Comparison of ENCODE assay signal across 10 cellular contexts in the genomic region with DNA sequence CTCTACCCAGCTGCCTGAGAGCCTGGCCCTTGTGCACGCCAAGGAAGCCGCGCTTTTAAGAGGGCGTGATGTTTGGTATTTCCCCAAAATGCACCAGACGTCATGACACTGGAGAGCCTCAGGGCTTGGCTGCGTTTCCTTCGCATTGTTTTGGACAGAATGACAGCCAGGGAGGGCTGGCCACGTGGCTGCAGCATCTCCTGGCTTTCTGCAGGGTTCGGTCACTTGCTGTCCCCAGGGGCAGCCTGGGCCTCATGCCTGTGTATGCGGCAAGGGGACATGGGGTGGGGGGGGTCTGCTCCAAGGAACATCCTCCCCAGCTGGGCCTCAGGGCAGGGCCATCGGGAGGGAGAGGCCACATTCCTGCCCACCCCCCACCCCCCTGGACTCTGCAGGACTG. TPM values are rescaled to one million over a fixed set of nuclear protein-coding genes. Genes with fewer than 3 reads are reported as not detected.
DNase-seq lines count a peak whose midpoint lies in the region; ATAC-seq and TF ChIP-seq lines count a peak whose summit lies in the region.
"Had no signal": no experiment of that assay in that cellular context is flagged by ENCODE, and none has a peak within 500 bp of the region (broad histone marks: within the 10 kb centered on the region; RNA-seq: fewer than 3 reads in every experiment).

No MANE protein-coding gene starts in this region.

- H3K14ac ChIP-seq in trophoblast cell (ENCODE audit: low read length): no peak overlapping the region

- H3K27me3 ChIP-seq in PC-3 (ENCODE audit: low read length) (peaks cover 18% of the 10 kb centered on the region), trophoblast cell (ENCODE audit: insufficient read depth, low read length) (peaks cover 17% of the 10 kb centered on the region)

- no peak overlapping the region for H4K12ac ChIP-seq in trophoblast cell (ENCODE audit: low read depth, low read length)

- no peak overlapping the region for H3K18ac ChIP-seq in trophoblast cell (ENCODE audit: low read length)

- intact Hi-C loops in PC-3 (cut with micrococcal nuclease): no loop called here

- H3K4me1 ChIP-seq in PC-3 (ENCODE audit: insufficient read depth, low read length) (0 out of 2 replicates have a peak, but pooled peaks cover 4% of the 10 kb centered on the region), trophoblast cell (ENCODE audit: control insufficient read depth in 1 of 2, insufficient read depth in 2 of 2, low read length in 2 of 2) (peaks cover 0 to 10% of the 10 kb centered on the region in 2 experiments)

- BruUV-seq in PC-3 (replicated peaks; lab: Mats Ljungman, UMichigan): no TSS peak

- H3K4me2 ChIP-seq in PC-3 (ENCODE audit: low read length) (peak overlapping the region; percentile 64), trophoblast cell (ENCODE audit: low read length) (no peak overlapping the region)

- CTCF ChIA-PET in PC-3 (lab: Charles Lee): no interaction called here

- H3K9me3 ChIP-seq in PC-3 (ENCODE audit: low read length): no peaks in the 10 kb centered on the region
- H3K9me3 ChIP-seq in trophoblast cell (ENCODE audit: insufficient read depth, low read depth, low read length): peaks cover 4% of the 10 kb centered on the region

- no peak overlapping the region for H2BK120ac ChIP-seq in trophoblast cell (ENCODE audit: insufficient read depth, low read length, poor library complexity)

- H3K9me3 Mint-ChIP-seq in activated T-cell treated with anti-CD3 and anti-CD28 coated beads, Interleukin-2, amount 50 U/mL, for 72 hours: no peaks in the 10 kb centered on the region
- H3K9me3 Mint-ChIP-seq: activated CD4-positive, alpha-beta T cell treated with anti-CD3 and anti-CD28 coated beads, Interleukin-2, amount 10 ng/mL, durations not matched to agents 24 days and 14 days had no signal

- H4K91ac ChIP-seq in trophoblast cell (ENCODE audit: low read depth, low read length): no peak overlapping the region

- H3K4ac ChIP-seq in trophoblast cell (ENCODE audit: low read depth, low read length): no peak overlapping the region

- ATAC-seq in PC-3 (peak; percentile 53), GM19455 (IDR thresholded peaks at IDR 0.05; ENCODE audit: unreplicated experiment) (no peak), GM18520 (IDR thresholded peaks at IDR 0.05; ENCODE audit: unreplicated experiment) (no peak), GM18505 (IDR thresholded peaks at IDR 0.05; ENCODE audit: unreplicated experiment) (no peak)
- ATAC-seq in activated T-cell treated with anti-CD3 and anti-CD28 coated beads, Interleukin-2, amount 50 U/mL, for 72 hours (replicated peaks in 1 of 2): no peak

- no peak overlapping the region for H3K4me3 Mint-ChIP-seq in activated T-cell treated with anti-CD3 and anti-CD28 coated beads, Interleukin-2, amount 50 U/mL, for 72 hours
- H3K4me3 Mint-ChIP-seq: activated CD4-positive, alpha-beta T cell treated with anti-CD3 and anti-CD28 coated beads, Interleukin-2, amount 10 ng/mL, durations not matched to agents 24 days and 14 days had no signal

- no peak overlapping the region for H2BK12ac ChIP-seq in trophoblast cell (ENCODE audit: low read length)

- POLR2A ChIA-PET in PC-3 (lab: Charles Lee; ENCODE audit: unreplicated experiment): no interaction called here

- no peaks in the 10 kb centered on the region for H3F3A ChIP-seq in PC-3 (ENCODE audit: low read length, unreplicated experiment)

- H4K20me1 ChIP-seq in PC-3 (ENCODE audit: low read length): no peaks in the 10 kb centered on the region

- no peak overlapping the region for H2BK5ac ChIP-seq in trophoblast cell (ENCODE audit: low read depth, low read length, poor library complexity)

- H3K27me3 Mint-ChIP-seq in activated T-cell treated with anti-CD3 and anti-CD28 coated beads, Interleukin-2, amount 50 U/mL, for 72 hours (ENCODE audit: low read depth): peaks cover 39% of the 10 kb centered on the region

- H3K36me3 ChIP-seq in PC-3 (ENCODE audit: low read depth, low read length) (no peaks in the 10 kb centered on the region), trophoblast cell (ENCODE audit: control insufficient read depth in 1 of 2, insufficient read depth in 2 of 2, low read length in 2 of 2) (no peaks in the 10 kb centered on the region)

- H3K4me3 ChIP-seq in PC-3 (ENCODE audit: low read length): no peak overlapping the region
- H3K4me3 ChIP-seq in fibroblast of the aortic adventitia (ENCODE audit: low read depth, low read length): no peak overlapping the region
- H3K4me3 ChIP-seq in trophoblast cell (ENCODE audit: low read depth, low read length): no peak overlapping the region

- H3K36me3 Mint-ChIP-seq in activated T-cell treated with anti-CD3 and anti-CD28 coated beads, Interleukin-2, amount 50 U/mL, for 72 hours (ENCODE audit: insufficient read depth in 2 of 2): no peaks in the 10 kb centered on the region

- WGBS in trophoblast cell (ENCODE audit: extremely low coverage, insufficient coverage, insufficient read length): no CpG with 5 or more reads among the region's 11 CpGs

- H3K9ac ChIP-seq in PC-3 (ENCODE audit: low read length): no peak overlapping the region
- H3K9ac ChIP-seq in trophoblast cell (ENCODE audit: low read length): no peak overlapping the region

- no peaks in the 10 kb centered on the region for H3K79me2 ChIP-seq in PC-3 (ENCODE audit: low read length)
- H3K79me2 ChIP-seq in trophoblast cell (ENCODE audit: control insufficient read depth, insufficient read depth, low read length, poor library complexity): no peaks in the 10 kb centered on the region

- peaks cover 28% of the 10 kb centered on the region for H3K4me1 Mint-ChIP-seq in activated T-cell treated with anti-CD3 and anti-CD28 coated beads, Interleukin-2, amount 50 U/mL, for 72 hours (ENCODE audit: low read depth)

- H3K9me2 ChIP-seq in PC-3 (replicated peaks; ENCODE audit: low read length): no peaks in the 10 kb centered on the region

- H4K8ac ChIP-seq in trophoblast cell (ENCODE audit: low read depth, low read length): no peak overlapping the region

- no peak overlapping the region for H2AK5ac ChIP-seq in trophoblast cell (ENCODE audit: low read length)

- H3K79me1 ChIP-seq in trophoblast cell (ENCODE audit: low read length): no peaks in the 10 kb centered on the region

- H3K27ac Mint-ChIP-seq in activated T-cell treated with anti-CD3 and anti-CD28 coated beads, Interleukin-2, amount 50 U/mL, for 72 hours: no peak overlapping the region
- H3K27ac Mint-ChIP-seq: activated CD4-positive, alpha-beta T cell treated with anti-CD3 and anti-CD28 coated beads, Interleukin-2, amount 10 ng/mL, durations not matched to agents 24 days and 14 days had no signal

- H3K23ac ChIP-seq in trophoblast cell (ENCODE audit: low read length): no peak overlapping the region

- H3K27ac ChIP-seq in PC-3 (ENCODE audit: low read length) (no peak overlapping the region), trophoblast cell (ENCODE audit: low read depth, low read length) (no peak overlapping the region)

- TF ChIP-seq POLR2A in GM18505 (IDR thresholded peaks at IDR 0.05; ENCODE audit: borderline replicate concordance, extremely low read depth, insufficient read depth, insufficient read length): no peak

- H2AFZ ChIP-seq in PC-3 (ENCODE audit: low read length) (no peak overlapping the region), trophoblast cell (ENCODE audit: insufficient read depth, low read length, poor library complexity) (no peak overlapping the region)

- DNase-seq in ELR (ENCODE audit: low read depth): peak; percentile 54
- peak; percentile 78 for DNase-seq in PC-3
- DNase-seq in fibroblast of the aortic adventitia (ENCODE audit: low read depth): peak; percentile 86
- peak; percentile 23 to 56 for DNase-seq in trophoblast cell
- no peak for DNase-seq in activated T-cell treated with anti-CD3 and anti-CD28 coated beads, Interleukin-2, amount 50 U/mL, for 72 hours
- DNase-seq: activated CD4-positive, alpha-beta T cell treated with anti-CD3 and anti-CD28 coated beads, Interleukin-2, amount 10 ng/mL, durations not matched to agents 24 days and 14 days; stimulated activated naive CD4-positive, alpha-beta T cell had no signal

- no peak for TF ChIP-seq CTCF in PC-3 (conservative IDR thresholded peaks at IDR 0.05; ENCODE audit: low read depth, low read length)
- no peak for TF ChIP-seq CTCF in fibroblast of the aortic adventitia (IDR thresholded peaks at IDR 0.05; ENCODE audit: insufficient read depth, low read length)

RNA-seq across cellular contexts. Expression of a gene that starts 16.2 kb away (rescaled TPM):
- total RNA-seq in PC-3 (2014; rRNA removed): 50.8 and 82.1 TPM in 2 replicates
- total RNA-seq in fibroblast of the aortic adventitia (ENCODE audit: low replicate concordance): 11.7 and 25.3 TPM in 2 replicates
- 8.6 and 9.6 TPM in 2 replicates for polyA plus RNA-seq in trophoblast cell (2013)
- 10 to 100 TPM; 13.3 to 18.2 TPM for total RNA-seq in activated T-cell treated with anti-CD3 and anti-CD28 coated beads, Interleukin-2, amount 50 U/mL, for 72 hours

RNA-seq across cellular contexts. Expression of a gene that starts 28.7 kb away (rescaled TPM):
- total RNA-seq in PC-3 (2014; rRNA removed) (57.1 and 59.3 TPM in 2 replicates), fibroblast of the aortic adventitia (ENCODE audit: low replicate concordance) (0.63 and 3.1 TPM in 2 replicates)
- 1.6 and 2.0 TPM in 2 replicates for polyA plus RNA-seq in trophoblast cell (2013)
- 1 to 10 TPM; 3.1 to 5.4 TPM for total RNA-seq in activated T-cell treated with anti-CD3 and anti-CD28 coated beads, Interleukin-2, amount 50 U/mL, for 72 hours

RNA-seq across cellular contexts. Expression of a gene that starts 51.1 kb away (rescaled TPM):
- total RNA-seq in PC-3 (2014; rRNA removed) (104 and 119 TPM in 2 replicates), fibroblast of the aortic adventitia (ENCODE audit: low replicate concordance) (51.0 and 123 TPM in 2 replicates)
- 18.3 and 18.8 TPM in 2 replicates for polyA plus RNA-seq in trophoblast cell (2013)
- total RNA-seq in activated T-cell treated with anti-CD3 and anti-CD28 coated beads, Interleukin-2, amount 50 U/mL, for 72 hours: 10 to 100 TPM; 25.8 to 28.8 TPM

Comparison
In these comparisons a context has a peak if more than half of its experiments do, and no peak if none do; other contexts are left out.
1. DNase-seq: peak in ELR (single experiment), PC-3 (single experiment), fibroblast of the aortic adventitia (single experiment) and trophoblast cell (2 of 2); none in activated T-cell treated with anti-CD3 and anti-CD28 coated beads, Interleukin-2, amount 50 U/mL, for 72 hours (0 of 2).